ENCODE assay signal across 8 cellular contexts in the genomic region with DNA sequence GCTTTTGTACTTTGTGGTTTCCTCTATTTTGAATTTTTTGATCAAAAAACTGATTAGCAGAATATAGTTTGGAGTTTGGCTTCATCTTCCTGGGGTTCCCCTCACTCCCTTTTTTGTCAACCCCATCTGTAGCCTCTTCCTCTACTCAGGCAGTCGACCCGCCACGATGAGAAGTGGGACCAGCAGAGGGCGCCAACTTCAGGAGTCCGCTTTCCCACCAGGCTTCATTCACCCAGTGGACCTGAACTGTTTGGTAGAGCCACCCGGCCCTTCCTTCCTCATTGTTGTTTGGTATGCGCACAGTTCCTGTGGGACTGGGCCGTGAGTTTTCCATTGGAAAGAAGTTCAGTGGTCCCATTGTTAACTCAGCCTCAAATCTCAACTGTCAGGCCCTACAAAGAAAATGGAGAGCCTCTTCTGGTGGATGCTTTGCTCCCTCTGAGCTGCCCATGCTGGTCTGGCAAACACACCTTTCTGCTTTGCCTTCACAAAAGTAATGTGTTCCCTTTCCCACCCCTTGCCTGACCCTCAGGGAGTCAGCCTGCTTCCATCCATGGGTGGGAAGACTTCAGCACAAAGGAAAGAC. TPM values are rescaled to one million over a fixed set of nuclear protein-coding genes. Genes with fewer than 3 reads are reported as not detected.
DNase-seq lines count a peak whose midpoint lies in the region; ATAC-seq and TF ChIP-seq lines count a peak whose summit lies in the region.

No MANE protein-coding gene starts in this region.

- no peaks in the 10 kb centered on the region for H3K9me3 Mint-ChIP-seq in activated CD8-positive, alpha-beta T cell treated with anti-CD3 and anti-CD28 coated beads for 36 hours

- DNase-seq in NCI-H1930 (lab: John Stamatoyannopoulos, UW) (peak; percentile 24 to 55), mucosa of descending colon (peak; percentile 71 to 84 (median 78)), NCI-H1436 (lab: John Stamatoyannopoulos, UW) (no peak)
- DNase-seq in activated CD8-positive, alpha-beta T cell treated with anti-CD3 and anti-CD28 coated beads for 36 hours, result peak; percentile 89
- DNase-seq in effector CD4-positive, alpha-beta T cell, result peak; percentile 81
- peak; percentile 41 to 64 for DNase-seq in stimulated activated CD8-positive, alpha-beta memory T cell treated with anti-CD3 and anti-CD28 coated beads, Interleukin-4, amount 100 ng/mL, for 4 hours (ENCODE audit: low read depth in 2 of 2, low spot score in 1 of 2)

- POLR2A ChIA-PET in activated CD8-positive, alpha-beta T cell treated with anti-CD3 and anti-CD28 coated beads for 36 hours (lab: Charles Lee), result interaction anchor here (1.2 to 8.0 kb wide), 9 partner anchors 9 to 76 kb away, joined by 3 to 74 read pairs (median 5); partner anchors contain the start of genes NCKAP5L and TMBIM6

- intact Hi-C loops in activated CD8-positive, alpha-beta T cell treated with anti-CD3 and anti-CD28 coated beads for 36 hours (cut with micrococcal nuclease), result loop anchor here (2.0 kb wide), 2 partner anchors 14 to 22 kb away; partner anchors contain the start of gene TMBIM6
- intact Hi-C loops in mucosa of descending colon (cut with DNase I, micrococcal nuclease), result no loop called here

- peak overlapping the region; percentile 86 for H3K27ac Mint-ChIP-seq in activated CD8-positive, alpha-beta T cell treated with anti-CD3 and anti-CD28 coated beads for 36 hours

- peak; percentile 56 for ATAC-seq in activated CD8-positive, alpha-beta T cell treated with anti-CD3 and anti-CD28 coated beads for 36 hours
- ATAC-seq in mucosa of descending colon (peak; percentile 78), HG03520 (IDR thresholded peaks at IDR 0.05; ENCODE audit: unreplicated experiment) (no peak)

- H3K9me3 ChIP-seq in mucosa of descending colon, result no peaks in the 10 kb centered on the region

- no peaks in the 10 kb centered on the region for H3K27me3 Mint-ChIP-seq in activated CD8-positive, alpha-beta T cell treated with anti-CD3 and anti-CD28 coated beads for 36 hours

- H3K4me3 ChIP-seq in mucosa of descending colon, result no peak overlapping the region

- CTCF ChIA-PET in activated CD8-positive, alpha-beta T cell treated with anti-CD3 and anti-CD28 coated beads for 36 hours (lab: Charles Lee), result interaction anchor here (0.8 to 9.6 kb wide), 28 partner anchors 9 to 204 kb away, joined by 3 to 104 read pairs (median 6); partner anchors contain the start of genes BCDIN3D, FMNL3, NCKAP5L and TMBIM6

- H3K4me3 Mint-ChIP-seq in activated CD8-positive, alpha-beta T cell treated with anti-CD3 and anti-CD28 coated beads for 36 hours, result peak overlapping the region; percentile 18

- TF ChIP-seq CTCF in GM12874 (IDR thresholded peaks at IDR 0.05; ENCODE audit: insufficient read depth, low read depth, low read length) (peak; percentile 77), mucosa of descending colon (IDR thresholded peaks at IDR 0.05) (peak; percentile 48)
- peak; percentile 85 for TF ChIP-seq CTCF in activated CD8-positive, alpha-beta T cell treated with anti-CD3 and anti-CD28 coated beads for 36 hours (IDR thresholded peaks at IDR 0.05)

- H3K4me1 Mint-ChIP-seq in activated CD8-positive, alpha-beta T cell treated with anti-CD3 and anti-CD28 coated beads for 36 hours (ENCODE audit: low read depth), result peaks cover 68% of the 10 kb centered on the region

- peaks cover 6% of the 10 kb centered on the region for H3K4me1 ChIP-seq in mucosa of descending colon (ENCODE audit: low read depth)

- peaks cover 27% of the 10 kb centered on the region for H3K36me3 ChIP-seq in mucosa of descending colon (ENCODE audit: low read depth)

- H3K36me3 Mint-ChIP-seq in activated CD8-positive, alpha-beta T cell treated with anti-CD3 and anti-CD28 coated beads for 36 hours (ENCODE audit: low read depth), result peaks cover 61% of the 10 kb centered on the region

RNA-seq across cellular contexts. Expression of gene TMBIM6, which starts 21.7 kb away (rescaled TPM):
- total RNA-seq in activated CD8-positive, alpha-beta T cell treated with anti-CD3 and anti-CD28 coated beads for 36 hours, result 100 to 1,000 TPM; 437 to 443 TPM
- total RNA-seq in mucosa of descending colon, result 100 to 1,000 TPM; 614 to 954 (median 773) TPM

RNA-seq across cellular contexts. Expression of gene FMNL3, which starts 55.9 kb away (rescaled TPM):
- 10 to 100 TPM; 22.8 to 23.5 TPM for total RNA-seq in activated CD8-positive, alpha-beta T cell treated with anti-CD3 and anti-CD28 coated beads for 36 hours
- 10 to 100 TPM in 1 of 3 donors, 1 to 10 TPM in 2; 4.2 to 13.4 (median 7.1) TPM for total RNA-seq in mucosa of descending colon
